In genomic region chr6:107539409-107539808, GRCh38 we compare ENCODE assay signal across 1 cellular context.
A peak's percentile ranks its signal among the peaks of the same experiment; 100 is the strongest.
TF ChIP-seq lines count a peak whose summit lies in the region.

No MANE protein-coding gene starts in this region.

TF ChIP-seq in HepG2, 621 proteins besides CTCF, POLR2A, EP300 and RAD21 (continued from another document and continues in another):
- TF ChIP-seq AHDC1 (CRISPR knock-in tag; IDR thresholded peaks at IDR 0.05; ENCODE audit: borderline replicate concordance) (peak; percentile 85), RBM22 (optimal IDR thresholded peaks at IDR 0.05; ENCODE audit: low read length) (no peak), ZNF652 (CRISPR knock-in tag; IDR thresholded peaks at IDR 0.05; ENCODE audit: borderline replicate concordance, low read depth) (peak; percentile 53; the same call in 1 of the 2 replicates), ARNTL (CRISPR knock-in tag; IDR thresholded peaks at IDR 0.05) (0 out of 2 replicates have a peak, but pooled peaks have one; percentile 65), AGO2 (optimal IDR thresholded peaks at IDR 0.05; ENCODE audit: low read depth, low read length) (no peak), ZC3H4 (CRISPR knock-in tag; IDR thresholded peaks at IDR 0.05; ENCODE audit: borderline replicate concordance) (no peak), ZNF639 (CRISPR knock-in tag; conservative IDR thresholded peaks at IDR 0.05) (no peak), MEF2D (CRISPR knock-in tag; IDR thresholded peaks at IDR 0.05) (peak; percentile 71; the same call in 1 of the 2 replicates), MIXL1 (CRISPR knock-in tag; IDR thresholded peaks at IDR 0.05) (peak; percentile 98), HHEX (CRISPR knock-in tag; IDR thresholded peaks at IDR 0.05) (peak; percentile 70), TFDP1 (CRISPR knock-in tag; IDR thresholded peaks at IDR 0.05; ENCODE audit: borderline replicate concordance) (0 out of 2 replicates have a peak, but pooled peaks have one; percentile 42), ASH2L (IDR thresholded peaks at IDR 0.05; ENCODE audit: insufficient read length, low read depth, low read length) (peak; percentile 93), HOMEZ (CRISPR knock-in tag; IDR thresholded peaks at IDR 0.05; ENCODE audit: low read depth) (peak; percentile 86), TEF (CRISPR knock-in tag; IDR thresholded peaks at IDR 0.05) (no peak), ZNF577 (CRISPR knock-in tag; IDR thresholded peaks at IDR 0.05; ENCODE audit: borderline replicate concordance, low read depth) (no peak), RFX5 (IDR thresholded peaks at IDR 0.05; ENCODE audit: low read depth, low read length) (no peak), ZNF230 (CRISPR knock-in tag; IDR thresholded peaks at IDR 0.05) (0 out of 2 replicates have a peak, but pooled peaks have one; percentile 48), ZNF672 (CRISPR knock-in tag; IDR thresholded peaks at IDR 0.05) (no peak), MEIS1 (CRISPR knock-in tag; IDR thresholded peaks at IDR 0.05; ENCODE audit: borderline replicate concordance) (peak; percentile 80), ZNF800 (CRISPR knock-in tag; IDR thresholded peaks at IDR 0.05) (peak; percentile 52; the same call in 1 of the 2 replicates), HOXA5 (CRISPR knock-in tag; IDR thresholded peaks at IDR 0.05) (peak; percentile 99), TCF12 (IDR thresholded peaks at IDR 0.05) (no peak), TCF12 (CRISPR knock-in tag; IDR thresholded peaks at IDR 0.05) (no peak), SKIL (CRISPR knock-in tag; IDR thresholded peaks at IDR 0.05; ENCODE audit: borderline replicate concordance) (peak; percentile 85), PLRG1 (conservative IDR thresholded peaks at IDR 0.05) (no peak), ZNF414 (CRISPR knock-in tag; IDR thresholded peaks at IDR 0.05) (peak; percentile 52; the same call in 1 of the 2 replicates), ZSCAN20 (CRISPR knock-in tag; IDR thresholded peaks at IDR 0.05; ENCODE audit: borderline replicate concordance) (no peak), DRAP1 (CRISPR knock-in tag; IDR thresholded peaks at IDR 0.05) (peak; percentile 72; the same call in 1 of the 2 replicates), SIX4 (CRISPR knock-in tag; IDR thresholded peaks at IDR 0.05) (peak; percentile 91), MIER2 (CRISPR knock-in tag; IDR thresholded peaks at IDR 0.05) (0 out of 2 replicates have a peak, but pooled peaks have one; percentile 43), ATAD3A (CRISPR knock-in tag; IDR thresholded peaks at IDR 0.05) (no peak), ZFP82 (CRISPR knock-in tag; IDR thresholded peaks at IDR 0.05; ENCODE audit: borderline replicate concordance) (no peak), PAWR (CRISPR knock-in tag; IDR thresholded peaks at IDR 0.05; ENCODE audit: borderline replicate concordance) (no peak), ZNF281 (CRISPR knock-in tag; IDR thresholded peaks at IDR 0.05; ENCODE audit: borderline replicate concordance) (peak; percentile 40; the same call in 1 of the 2 replicates), ZKSCAN1 (IDR thresholded peaks at IDR 0.05; ENCODE audit: low read length) (no peak; the same call in 1 of the 2 replicates), SCMH1 (CRISPR knock-in tag; IDR thresholded peaks at IDR 0.05; ENCODE audit: borderline replicate concordance) (no peak), PBX2 (CRISPR knock-in tag; IDR thresholded peaks at IDR 0.05) (peak; percentile 60; the same call in 1 of the 2 replicates), ZNF614 (CRISPR knock-in tag; IDR thresholded peaks at IDR 0.05; ENCODE audit: borderline replicate concordance) (peak; percentile 58; the same call in 1 of the 2 replicates), KDM4B (CRISPR knock-in tag; IDR thresholded peaks at IDR 0.05) (no peak)
